Comparison of ENCODE assay signal across 11 cellular contexts in genomic region chr13:44232729-44233128, GRCh38.
DNase-seq lines count a peak whose midpoint lies in the region; ATAC-seq, FAIRE-seq and TF ChIP-seq lines count a peak whose summit lies in the region.
"Had no signal": no experiment of that assay in that cellular context is flagged by ENCODE, and none has a peak within 500 bp of the region (broad histone marks: within the 10 kb centered on the region; RNA-seq: fewer than 3 reads in every experiment).

No MANE protein-coding gene starts in this region.

- H3K9ac ChIP-seq in kidney (ENCODE audit: low read length in 2 of 2), result no peak overlapping the region

- H3K27me3 ChIP-seq in small intestine (ENCODE audit: control insufficient read depth in 2 of 2, insufficient read depth in 2 of 2, low read length in 2 of 2), result no peaks in the 10 kb centered on the region

- in situ Hi-C loops in Caki2 (cut with HindIII; ENCODE audit: low pct_unique_long_range_greater_than_20kb, low sequenced_read_pairs), result no loop called here

- H3K27ac ChIP-seq in RWPE1 (peak overlapping the region; percentile 90), kidney (ENCODE audit: low read depth in 2 of 2, low read length in 2 of 2) (peak overlapping the region; percentile 20 to 39), small intestine (ENCODE audit: low read depth in 1 of 2, low read length in 1 of 2) (peak overlapping the region; percentile 9 to 47)

- FAIRE-seq in kidney (lab: Jason Lieb, UNC) (no peak), small intestine (lab: Jason Lieb, UNC) (no peak)
- FAIRE-seq: islet of Langerhans had no signal

- no peak overlapping the region for H3K4me3 ChIP-seq in kidney (ENCODE audit: low read length in 2 of 2)
- no peak overlapping the region for H3K4me3 ChIP-seq in small intestine (ENCODE audit: low read depth in 1 of 2, low read length in 2 of 2)

- CTCF ChIA-PET in RWPE1 (lab: Yijun Ruan, JAX), result interaction anchor here (0.7 kb wide), 1 partner anchor 307 kb away, joined by 3 read pairs; no protein-coding TSS in a partner anchor

- DNase-seq in Caki2 (ENCODE audit: low read depth) (peak; percentile 48), RWPE1 (ENCODE audit: low spot score) (no peak), kidney (no peak), small intestine (no peak), HPDE6-E6E7 (ENCODE audit: extremely low spot score) (no peak), DMS 273 (lab: John Stamatoyannopoulos, UW; ENCODE audit: unreplicated experiment) (no peak)
- DNase-seq: activated CD8-positive, alpha-beta T cell treated with anti-CD3 and anti-CD28 coated beads, Interleukin-2, amount 10 ng/mL, durations not matched to agents 7 days and 5 days; NCI-H2171 treated with DMSO at 0.1 percent for 48 hours had no signal

- ATAC-seq in HG03457 (IDR thresholded peaks at IDR 0.05; ENCODE audit: unreplicated experiment) (no peak), GM21381 (IDR thresholded peaks at IDR 0.05; ENCODE audit: unreplicated experiment) (no peak)
- ATAC-seq: activated CD8-positive, alpha-beta T cell treated with anti-CD3 and anti-CD28 coated beads, Interleukin-2, amount 10 ng/mL, durations not matched to agents 7 days and 5 days had no signal

- 43 to 51% (median 45%) methylated on average over 6 of the region's 6 CpGs for WGBS in small intestine, 3 donors

- H3K9me3 ChIP-seq in kidney (ENCODE audit: control insufficient read depth in 1 of 2, low read length in 2 of 2) (no peaks in the 10 kb centered on the region), small intestine (ENCODE audit: control insufficient read depth, low read depth) (no peaks in the 10 kb centered on the region)

- intact Hi-C loops in kidney (cut with DNase I), result no loop called here

- TF ChIP-seq CTCF in RWPE1 (conservative IDR thresholded peaks at IDR 0.05; ENCODE audit: low read depth) (no peak), kidney (IDR thresholded peaks at IDR 0.05; ENCODE audit: borderline replicate concordance, extremely low read depth, insufficient read depth) (no peak)

- H3K4me1 ChIP-seq in kidney (ENCODE audit: control insufficient read depth in 1 of 2, insufficient read depth in 1 of 2, low read depth in 1 of 2, low read length in 2 of 2) (peaks cover 7 to 13% of the 10 kb centered on the region in 2 donors), small intestine (ENCODE audit: control insufficient read depth in 2 of 2, insufficient read depth in 1 of 2, low read depth in 1 of 2, low read length in 1 of 2) (peaks cover 0 to 5% of the 10 kb centered on the region in 2 donors)

- H3K36me3 ChIP-seq in kidney (ENCODE audit: control insufficient read depth in 1 of 2, insufficient read depth in 2 of 2, low read length in 2 of 2) (no peaks in the 10 kb centered on the region), small intestine (ENCODE audit: control insufficient read depth in 2 of 2, insufficient read depth in 2 of 2, low read length in 2 of 2) (no peaks in the 10 kb centered on the region)

- POLR2A ChIA-PET in RWPE1 (lab: Yijun Ruan, JAX; ENCODE audit: low non-redundant PET), result no interaction called here

Comparison
In these comparisons a context has a peak if more than half of its experiments do, and no peak if none do; other contexts are left out.
1. H3K27ac ChIP-seq: peak in every context shown above with its lines; median percentile 90 in RWPE1; 30 in kidney; 28 in small intestine.